In the genomic region with DNA sequence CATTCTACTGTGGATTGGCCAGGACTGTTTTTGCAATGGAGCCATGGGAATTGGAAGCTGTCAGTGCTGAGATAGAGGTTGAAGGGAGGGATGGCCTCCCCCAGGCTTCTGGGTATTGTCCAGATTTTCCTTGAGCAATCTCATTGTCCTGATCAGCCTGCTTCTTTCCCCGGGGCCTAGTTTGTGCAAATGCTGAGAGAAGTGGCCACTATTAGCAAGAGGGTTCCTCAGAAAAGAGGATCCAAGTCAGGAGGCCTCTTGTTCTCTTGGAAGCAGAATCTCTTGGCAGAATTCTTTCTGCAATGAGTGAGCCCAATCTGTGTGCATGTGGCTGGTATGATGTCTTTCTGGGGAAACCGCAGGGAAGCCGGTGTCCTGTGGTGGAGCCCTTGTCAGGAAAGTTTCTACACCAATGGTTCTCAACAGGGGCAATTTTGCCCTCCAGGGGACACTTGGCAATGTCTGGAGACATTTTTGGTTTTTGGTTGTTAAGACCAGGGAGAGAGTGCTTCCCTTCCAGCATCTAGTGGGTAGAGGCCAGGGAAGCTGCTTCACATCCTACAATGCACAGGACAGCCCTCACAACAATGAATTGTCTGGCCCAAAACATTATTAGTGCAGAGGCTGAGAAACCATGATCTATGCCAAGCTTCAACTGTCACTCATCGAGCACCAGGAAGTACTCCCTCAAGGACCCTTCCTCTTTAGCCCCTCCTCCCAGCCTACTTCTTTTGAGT, we compare ENCODE assay signal across 13 cellular contexts. TPM values are rescaled to one million over a fixed set of nuclear protein-coding genes. Genes with fewer than 3 reads are reported as not detected.
DNase-seq lines count a peak whose midpoint lies in the region; ATAC-seq, FAIRE-seq and TF ChIP-seq lines count a peak whose summit lies in the region.
"Had no signal": no experiment of that assay in that cellular context is flagged by ENCODE, and none has a peak within 500 bp of the region (broad histone marks: within the 10 kb centered on the region; RNA-seq: fewer than 3 reads in every experiment).

No MANE protein-coding gene starts in this region.

- H3K9me3 Mint-ChIP-seq in nephron progenitor cell = no peaks in the 10 kb centered on the region
- H3K9me3 Mint-ChIP-seq in naive thymus-derived CD4-positive, alpha-beta T cell = peaks cover 0 to 4% (median 0%) of the 10 kb centered on the region in 11 donors
- H3K9me3 Mint-ChIP-seq: nephron had no signal

- intact Hi-C loops in naive thymus-derived CD4-positive, alpha-beta T cell (cut with micrococcal nuclease) = loop anchor here in 1 of 2 donors (10.0 kb wide), 1 partner anchor 311 kb away; the partner anchor contains the start of gene ADAM10

- no peaks in the 10 kb centered on the region for H3K36me3 Mint-ChIP-seq in nephron progenitor cell (ENCODE audit: low read depth)
- peaks cover 0 to 9% (median 0%) of the 10 kb centered on the region in 5 donors for H3K36me3 Mint-ChIP-seq in naive thymus-derived CD4-positive, alpha-beta T cell

- CTCF ChIA-PET in naive thymus-derived CD4-positive, alpha-beta T cell (lab: Charles Lee) = no interaction called here

- no peak for ATAC-seq in GM21825 (IDR thresholded peaks at IDR 0.05; ENCODE audit: unreplicated experiment)
- ATAC-seq in naive thymus-derived CD4-positive, alpha-beta T cell = no peak
- ATAC-seq: SK-N-SH treated with all-trans-retinoic acid at 6 μM for 48 hours had no signal

- H4K20me1 ChIP-seq in BLaER1 treated with 17β-estradiol and CSF1 and Interleukin-3, amounts not matched to agents 10 nM and 100 nM = no peaks in the 10 kb centered on the region

- no peaks in the 10 kb centered on the region for H3K27me3 Mint-ChIP-seq in nephron progenitor cell (ENCODE audit: low read depth, poor library complexity)
- no peaks in the 10 kb centered on the region for H3K27me3 Mint-ChIP-seq in naive thymus-derived CD4-positive, alpha-beta T cell

- TF ChIP-seq POLR2A in GM12892 (IDR thresholded peaks at IDR 0.05; ENCODE audit: low read depth, low read length) = no peak

- H3K27ac ChIP-seq in BLaER1 treated with 17β-estradiol and CSF1 and Interleukin-3, amounts not matched to agents 10 nM and 100 nM = peak overlapping the region in 6 of 11 experiments; percentile 12 to 71 (median 56); a peak in 11 of 22 replicates
- no peak overlapping the region for H3K27ac ChIP-seq in naive thymus-derived CD4-positive, alpha-beta T cell (ENCODE audit: low read depth, low read length)

- peak overlapping the region in 1 of 10 experiments; percentile 23; a peak in 1 of 20 replicates for H3K4me3 ChIP-seq in BLaER1 treated with 17β-estradiol and CSF1 and Interleukin-3, amounts not matched to agents 10 nM and 100 nM
- H3K4me3 ChIP-seq in naive thymus-derived CD4-positive, alpha-beta T cell (ENCODE audit: low read length) = no peak overlapping the region

- TF ChIP-seq CTCF in nephron progenitor cell (IDR thresholded peaks at IDR 0.05) = no peak

- H3K9ac ChIP-seq in BLaER1 treated with 17β-estradiol and CSF1 and Interleukin-3, amounts not matched to agents 10 nM and 100 nM = peak overlapping the region in 4 of 11 experiments; percentile 16 to 49 (median 46); a peak in 4 of 22 replicates

- H3K4me1 ChIP-seq in BLaER1 treated with 17β-estradiol and CSF1 and Interleukin-3, amounts not matched to agents 10 nM and 100 nM = peaks cover 42 to 73% (median 54%) of the 10 kb centered on the region in 10 experiments
- no peaks in the 10 kb centered on the region for H3K4me1 ChIP-seq in naive thymus-derived CD4-positive, alpha-beta T cell (ENCODE audit: control insufficient read depth in 2 of 2, insufficient read depth in 2 of 2, low read length in 2 of 2)

- H3K4me1 Mint-ChIP-seq in nephron progenitor cell = peaks cover 50% of the 10 kb centered on the region
- H3K4me1 Mint-ChIP-seq in naive thymus-derived CD4-positive, alpha-beta T cell = peaks cover 0 to 4% (median under 1%) of the 10 kb centered on the region in 7 donors

- H3K4me2 ChIP-seq in BLaER1 treated with 17β-estradiol and CSF1 and Interleukin-3, amounts not matched to agents 10 nM and 100 nM = peak overlapping the region; percentile 66 to 95 (median 79)

- FAIRE-seq in GM12892 (lab: Jason Lieb, UNC) = no peak

- H3K9me3 ChIP-seq in BLaER1 treated with 17β-estradiol and CSF1 and Interleukin-3, amounts not matched to agents 10 nM and 100 nM (replicated peaks in 1 of 11) = peaks cover 0 to 29% (median 10%) of the 10 kb centered on the region in 11 experiments; a peak in 9 of 22 replicates
- H3K9me3 ChIP-seq in naive thymus-derived CD4-positive, alpha-beta T cell (ENCODE audit: control insufficient read depth in 2 of 3, low read length in 3 of 3) = no peaks in the 10 kb centered on the region

- H3K27ac Mint-ChIP-seq in nephron progenitor cell = peak overlapping the region; percentile 12
- H3K27ac Mint-ChIP-seq in naive thymus-derived CD4-positive, alpha-beta T cell = no peak overlapping the region

- peaks cover 0 to 16% (median 5%) of the 10 kb centered on the region in 11 experiments; a peak in 6 of 22 replicates for H3K27me3 ChIP-seq in BLaER1 treated with 17β-estradiol and CSF1 and Interleukin-3, amounts not matched to agents 10 nM and 100 nM
- no peaks in the 10 kb centered on the region for H3K27me3 ChIP-seq in naive thymus-derived CD4-positive, alpha-beta T cell (ENCODE audit: control insufficient read depth in 2 of 2, insufficient read depth in 2 of 2, low read length in 2 of 2)

- POLR2A ChIA-PET in naive thymus-derived CD4-positive, alpha-beta T cell (lab: Charles Lee) = no interaction called here

- H3K4me3 Mint-ChIP-seq in nephron progenitor cell = peak overlapping the region; percentile 14
- no peak overlapping the region for H3K4me3 Mint-ChIP-seq in naive thymus-derived CD4-positive, alpha-beta T cell
- H3K4me3 Mint-ChIP-seq: nephron had no signal

- peaks cover 0 to 9% (median 0%) of the 10 kb centered on the region in 11 experiments; a peak in 2 of 22 replicates for H3K36me3 ChIP-seq in BLaER1 treated with 17β-estradiol and CSF1 and Interleukin-3, amounts not matched to agents 10 nM and 100 nM
- H3K36me3 ChIP-seq in naive thymus-derived CD4-positive, alpha-beta T cell (ENCODE audit: control insufficient read depth in 2 of 3, insufficient read depth in 3 of 3, low read length in 3 of 3) = no peaks in the 10 kb centered on the region

- DNase-seq in NCI-H446 (lab: John Stamatoyannopoulos, UW) (peak; percentile 59 to 82), fibroblast of gingiva (ENCODE audit: low read depth) (peak; percentile 58), nephron progenitor cell (no peak), GM12892 (ENCODE audit: insufficient read length) (no peak), activated T-cell treated with anti-CD3 and anti-CD28 coated beads for 4 hours (no peak)
- DNase-seq in naive thymus-derived CD4-positive, alpha-beta T cell = no peak
- DNase-seq: amniotic stem cell, kidney glomerular epithelial cell, NCI-H1436 treated with DMSO at 0.1 percent for 48 hours had no signal

RNA-seq across cellular contexts. Expression of gene LIPC, which starts 2.0 kb away (rescaled TPM):
- polyA plus RNA-seq in GM12892 (2012; ENCODE audit: missing spikeins) = not detected
- total RNA-seq in naive thymus-derived CD4-positive, alpha-beta T cell = 1 to 10 TPM in 1 of 5 experiments, under 1 TPM in 4; 0.46 to 5.1 (median 0.77) TPM
- polyA plus RNA-seq in naive thymus-derived CD4-positive, alpha-beta T cell = 1 to 10 TPM in 1 of 2 donors, under 1 TPM in 1; 0.58 to 2.1 TPM

Comparison
In these comparisons a context has a peak if more than half of its experiments do, and no peak if none do; other contexts are left out.
1. DNase-seq: peak in NCI-H446 (2 of 2) and fibroblast of gingiva (single experiment); none in nephron progenitor cell (single experiment), GM12892 (single experiment), naive thymus-derived CD4-positive, alpha-beta T cell (0 of 9) and activated T-cell treated with anti-CD3 and anti-CD28 coated beads for 4 hours (single experiment).